In the genomic region with DNA sequence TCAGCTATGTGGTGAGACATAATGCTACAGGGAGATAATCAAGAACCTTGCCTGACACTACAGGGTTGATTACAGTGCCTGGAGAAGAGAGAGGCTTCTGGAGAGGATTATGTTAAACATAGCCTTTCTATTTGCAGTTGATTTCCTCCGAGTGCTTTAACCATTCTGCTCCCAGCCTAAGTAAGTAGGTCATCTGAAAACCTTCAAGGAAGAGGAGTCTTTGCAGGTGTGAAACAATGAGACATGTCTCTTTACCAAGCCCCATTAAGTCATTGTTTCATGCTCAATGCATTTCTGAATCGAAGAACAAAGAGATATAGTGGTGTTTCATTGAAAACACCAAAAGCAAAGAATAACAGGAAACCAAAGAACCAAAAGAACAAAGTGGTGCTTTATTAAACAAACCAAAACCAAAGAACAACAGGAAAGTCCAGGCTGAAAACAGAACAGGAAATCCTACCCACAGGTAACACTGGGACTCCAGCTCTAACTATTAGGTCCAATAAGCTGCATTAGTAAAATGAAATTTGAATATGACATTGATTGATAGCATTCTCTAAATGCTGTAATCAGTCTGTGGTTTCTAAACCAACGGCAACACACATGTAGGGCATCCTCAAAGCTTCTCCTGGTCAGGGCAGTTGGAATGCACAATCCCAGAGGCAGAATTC, we compare ENCODE assay signal across 8 cellular contexts.
DNase-seq lines count a peak whose midpoint lies in the region; ATAC-seq and TF ChIP-seq lines count a peak whose summit lies in the region.

No MANE protein-coding gene starts in this region.

- TF ChIP-seq POLR2A in vagina (IDR thresholded peaks at IDR 0.05): no peak

- H3K36me3 ChIP-seq in vagina (no peaks in the 10 kb centered on the region), brain microvascular endothelial cell (replicated peaks) (no peaks in the 10 kb centered on the region)

- H3K4me3 ChIP-seq in vagina (no peak overlapping the region), brain microvascular endothelial cell (ENCODE audit: low read depth, low read length) (no peak overlapping the region)

- H3K4me1 ChIP-seq in vagina: peaks cover 4% of the 10 kb centered on the region

- intact Hi-C loops in left colon (cut with DNase I, micrococcal nuclease) (loop anchor here in 1 of 2 donors (10.0 kb wide), 1 partner anchor 200 kb away; no protein-coding TSS in a partner anchor), sciatic nerve (cut with DNase I) (no loop called here), vagina (cut with DNase I) (no loop called here)

- ATAC-seq in GM18508 (IDR thresholded peaks at IDR 0.05; ENCODE audit: insufficient read depth, unreplicated experiment): peak; percentile 65
- ATAC-seq in HG02610 (IDR thresholded peaks at IDR 0.05; ENCODE audit: unreplicated experiment): peak; percentile 55
- ATAC-seq in left colon: peak; percentile 35
- no peak for ATAC-seq in sciatic nerve

- no peaks in the 10 kb centered on the region for H3K27me3 ChIP-seq in vagina
- H3K27me3 ChIP-seq in brain microvascular endothelial cell (replicated peaks): no peaks in the 10 kb centered on the region

- in situ Hi-C loops in GM13977 (cut with MboI; ENCODE audit: low pct_unique_long_range_greater_than_20kb, low sequenced_read_pairs, unreplicated experiment) (no loop called here), brain microvascular endothelial cell (cut with HindIII; ENCODE audit: low pct_ligation_motif_present, low sequenced_read_pairs) (no loop called here)

- DNase-seq in NCI-H526 treated with DMSO at 0.1 percent for 48 hours (lab: John Stamatoyannopoulos, UW) (peak; percentile 49), left colon (no peak), GM13977 (ENCODE audit: low spot score) (no peak), sciatic nerve (ENCODE audit: low spot score) (no peak), vagina (ENCODE audit: extremely low spot score in 2 of 2) (no peak), brain microvascular endothelial cell (no peak)

- no peak for TF ChIP-seq CTCF in GM13977 (IDR thresholded peaks at IDR 0.05; ENCODE audit: extremely low read depth, insufficient read depth, missing control alignments)
- TF ChIP-seq CTCF in vagina (IDR thresholded peaks at IDR 0.05): no peak
- TF ChIP-seq CTCF in brain microvascular endothelial cell (IDR thresholded peaks at IDR 0.05; ENCODE audit: low read depth, low read length, missing control alignments): no peak

- H3K9me3 ChIP-seq in vagina: no peaks in the 10 kb centered on the region

- no peak overlapping the region for H3K27ac ChIP-seq in vagina
- no peak overlapping the region for H3K27ac ChIP-seq in brain microvascular endothelial cell
